Comparison of ENCODE assay signal across 17 cellular contexts in the genomic region with DNA sequence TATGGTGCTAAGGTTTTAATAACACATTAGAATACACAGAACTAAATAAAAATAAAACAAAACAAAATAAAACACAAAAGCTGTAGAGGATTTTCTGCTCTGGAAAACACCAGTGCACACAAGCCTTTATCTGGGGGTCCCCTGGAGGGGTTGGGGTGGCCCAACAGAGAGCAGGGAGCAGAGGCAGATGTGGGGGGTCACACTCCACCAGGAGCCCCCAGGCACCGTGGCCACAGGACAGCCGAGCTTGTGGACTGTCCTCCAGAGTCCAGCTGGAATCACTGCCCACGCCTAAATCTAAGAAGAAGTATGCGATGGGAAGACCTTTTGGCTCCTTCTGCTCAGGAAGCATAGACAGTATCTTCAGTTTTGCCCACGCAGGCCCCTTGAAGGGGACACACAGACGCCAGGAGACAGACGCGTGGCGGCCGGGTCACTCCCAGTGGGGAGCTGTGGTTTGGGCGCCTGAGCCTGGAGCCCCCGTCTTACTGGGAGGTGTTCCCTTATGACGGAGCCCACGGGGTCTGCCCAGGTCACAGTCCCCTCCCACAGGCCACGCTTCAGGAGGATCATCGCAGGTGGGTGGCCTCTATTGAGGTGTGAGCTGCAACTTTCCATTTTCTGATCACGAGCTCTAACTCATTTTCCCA.
DNase-seq lines count a peak whose midpoint lies in the region; ATAC-seq and TF ChIP-seq lines count a peak whose summit lies in the region.
"Had no signal": no experiment of that assay in that cellular context is flagged by ENCODE, and none has a peak within 500 bp of the region (broad histone marks: within the 10 kb centered on the region; RNA-seq: fewer than 3 reads in every experiment).

No MANE protein-coding gene starts in this region.

- H3K4me3 ChIP-seq in spleen, result no peak overlapping the region
- no peak overlapping the region for H3K4me3 ChIP-seq in heart right ventricle
- H3K4me3 ChIP-seq: A549, GM23338 had no signal

- H3K27me3 ChIP-seq in spleen (replicated peaks in 1 of 7) (peaks cover 0 to 27% (median 0%) of the 10 kb centered on the region in 7 donors), heart right ventricle (peaks cover 0 to 47% (median 20%) of the 10 kb centered on the region in 7 donors)

- CTCF ChIA-PET in activated naive CD4-positive, alpha-beta T cell treated with anti-CD3 and anti-CD28 coated beads, Interleukin-2, amount 10 ng/mL, durations not matched to agents 7 days and 5 days (lab: Charles Lee), result no interaction called here

- TF ChIP-seq CTCF in neural crest cell (conservative IDR thresholded peaks at IDR 0.05) (no peak), spleen (IDR thresholded peaks at IDR 0.05 in 8 of 11, conservative IDR thresholded peaks at IDR 0.05 in 3 of 11) (no peak), heart right ventricle (IDR thresholded peaks at IDR 0.05) (no peak)

- H3K4me1 Mint-ChIP-seq in activated naive CD4-positive, alpha-beta T cell treated with anti-CD3 and anti-CD28 coated beads, Interleukin-2, amount 10 ng/mL, durations not matched to agents 7 days and 5 days, result no peaks in the 10 kb centered on the region
- H3K4me1 Mint-ChIP-seq in neural crest cell, result peaks cover 22% of the 10 kb centered on the region
- H3K4me1 Mint-ChIP-seq: CD4-positive, CD25-positive, alpha-beta regulatory T cell; CD8-positive, alpha-beta memory T cell; GM23338; IgD-negative memory B cell had no signal

- ATAC-seq in heart right ventricle (no peak), GM18498 (IDR thresholded peaks at IDR 0.05; ENCODE audit: unreplicated experiment) (no peak), GM19324 (IDR thresholded peaks at IDR 0.05; ENCODE audit: low FRiP score, unreplicated experiment) (no peak)
- ATAC-seq: GM23338 had no signal

- intact Hi-C loops in spleen (cut with DNase I; ENCODE audit: low total_unique reads) (no loop called here), heart right ventricle (cut with DNase I) (no loop called here)

- peak overlapping the region; percentile 45 for H3K27ac Mint-ChIP-seq in activated naive CD4-positive, alpha-beta T cell treated with anti-CD3 and anti-CD28 coated beads, Interleukin-2, amount 10 ng/mL, durations not matched to agents 7 days and 5 days
- peak overlapping the region; percentile 78 for H3K27ac Mint-ChIP-seq in neural crest cell (ENCODE audit: unreplicated experiment)
- H3K27ac Mint-ChIP-seq: CD4-positive, CD25-positive, alpha-beta regulatory T cell; GM23338; HFFc6; IgD-negative memory B cell had no signal

- no peak overlapping the region for H3K4me3 Mint-ChIP-seq in activated naive CD4-positive, alpha-beta T cell treated with anti-CD3 and anti-CD28 coated beads, Interleukin-2, amount 10 ng/mL, durations not matched to agents 7 days and 5 days
- H3K4me3 Mint-ChIP-seq in neural crest cell, result no peak overlapping the region
- H3K4me3 Mint-ChIP-seq: CD4-positive, CD25-positive, alpha-beta regulatory T cell; CD8-positive, alpha-beta memory T cell; GM23338; HFFc6; IgD-negative memory B cell had no signal

- H3K36me3 Mint-ChIP-seq in activated naive CD4-positive, alpha-beta T cell treated with anti-CD3 and anti-CD28 coated beads, Interleukin-2, amount 10 ng/mL, durations not matched to agents 7 days and 5 days, result no peaks in the 10 kb centered on the region
- H3K36me3 Mint-ChIP-seq in neural crest cell (ENCODE audit: low read depth), result no peaks in the 10 kb centered on the region
- H3K36me3 Mint-ChIP-seq: CD4-positive, CD25-positive, alpha-beta regulatory T cell; CD8-positive, alpha-beta memory T cell; IgD-negative memory B cell had no signal

- no peak for DNase-seq in activated naive CD4-positive, alpha-beta T cell treated with anti-CD3 and anti-CD28 coated beads, Interleukin-2, amount 10 ng/mL, durations not matched to agents 7 days and 5 days
- no peak for DNase-seq in activated naive CD4-positive, alpha-beta T cell treated with Interleukin-2 at 50 U/mL for 16 hours
- DNase-seq in neural crest cell (ENCODE audit: low read depth, low spot score), result no peak
- peak; percentile 61 for DNase-seq in spleen
- no peak for DNase-seq in heart right ventricle
- DNase-seq: AML-193; CD4-positive, CD25-positive, alpha-beta regulatory T cell; CD8-positive, alpha-beta memory T cell; COR-L47; HFFc6; KBM-7 had no signal

- H3K4me1 ChIP-seq in spleen (peaks cover 0 to 4% (median 0%) of the 10 kb centered on the region in 6 donors), heart right ventricle (no peaks in the 10 kb centered on the region)
- H3K4me1 ChIP-seq: A549 had no signal

- no peaks in the 10 kb centered on the region for H3K27me3 Mint-ChIP-seq in activated naive CD4-positive, alpha-beta T cell treated with anti-CD3 and anti-CD28 coated beads, Interleukin-2, amount 10 ng/mL, durations not matched to agents 7 days and 5 days
- H3K27me3 Mint-ChIP-seq in neural crest cell (ENCODE audit: low read depth), result no peaks in the 10 kb centered on the region
- H3K27me3 Mint-ChIP-seq: CD4-positive, CD25-positive, alpha-beta regulatory T cell; CD8-positive, alpha-beta memory T cell; IgD-negative memory B cell had no signal

- H3K9me3 ChIP-seq in spleen (peaks cover 0 to 11% (median 8%) of the 10 kb centered on the region in 8 donors), heart right ventricle (peaks cover 0 to 8% (median 0%) of the 10 kb centered on the region in 11 donors)
- H3K9me3 ChIP-seq: A549 had no signal

- 82 to 92% (median 91%) methylated on average over 17 of the region's 17 CpGs for WGBS in spleen, 5 donors
- 83 to 90% methylated on average over 17 of the region's 17 CpGs for WGBS in heart right ventricle, 2 donors

- H3K9me3 Mint-ChIP-seq in activated naive CD4-positive, alpha-beta T cell treated with anti-CD3 and anti-CD28 coated beads, Interleukin-2, amount 10 ng/mL, durations not matched to agents 7 days and 5 days, result no peaks in the 10 kb centered on the region
- H3K9me3 Mint-ChIP-seq in neural crest cell, result no peaks in the 10 kb centered on the region
- H3K9me3 Mint-ChIP-seq: CD4-positive, CD25-positive, alpha-beta regulatory T cell had no signal

- TF ChIP-seq POLR2A in spleen (IDR thresholded peaks at IDR 0.05), result no peak

- no peak overlapping the region for H3K27ac ChIP-seq in spleen
- no peak overlapping the region for H3K27ac ChIP-seq in heart right ventricle
- H3K27ac ChIP-seq: 22Rv1, A549 had no signal

- H3K36me3 ChIP-seq in spleen (no peaks in the 10 kb centered on the region), heart right ventricle (no peaks in the 10 kb centered on the region)
